ENCODE assay signal across 8 cellular contexts in the genomic region with DNA sequence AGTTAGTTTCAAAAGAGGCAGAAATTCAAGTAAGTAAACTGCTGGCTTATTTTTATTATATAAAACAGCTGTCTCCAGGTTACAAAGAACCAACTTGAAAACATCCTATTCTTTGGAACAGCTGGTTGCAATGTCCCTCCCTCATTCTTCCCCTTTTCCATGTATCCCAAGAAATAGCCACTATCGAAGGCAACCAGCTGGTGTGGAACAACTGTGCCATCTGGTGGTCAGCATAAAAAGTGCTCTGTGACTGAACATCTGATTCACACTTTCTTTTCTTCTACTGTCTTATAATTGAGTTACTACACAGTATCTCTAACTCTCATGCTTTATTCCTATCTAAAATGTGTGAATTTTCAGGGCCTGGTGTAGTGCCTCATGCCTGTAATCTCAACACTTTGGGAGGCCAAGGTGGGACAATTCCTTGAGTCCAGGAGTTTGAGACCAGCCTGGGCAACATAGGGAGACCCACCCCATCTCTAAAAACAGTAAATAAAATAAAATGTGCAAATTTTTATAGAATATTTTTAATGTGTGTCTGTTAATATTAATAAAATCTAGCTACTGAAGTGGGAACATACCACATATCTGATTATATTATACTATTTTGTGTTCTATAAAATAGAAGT. TPM values are rescaled to one million over a fixed set of nuclear protein-coding genes. Genes with fewer than 3 reads are reported as not detected.
A peak's percentile ranks its signal among the peaks of the same experiment; 100 is the strongest.
DNase-seq lines count a peak whose midpoint lies in the region; ATAC-seq and TF ChIP-seq lines count a peak whose summit lies in the region.

No MANE protein-coding gene starts in this region.

- ATAC-seq in lung (ENCODE audit: insufficient read depth, low FRiP score) (peak; percentile 88), GM18502 (IDR thresholded peaks at IDR 0.05; ENCODE audit: poor library complexity, unreplicated experiment) (no peak)

- POLR2A ChIA-PET in AG04449 (lab: Yijun Ruan, JAX) = no interaction called here

- H3K36me3 ChIP-seq in lung (ENCODE audit: control insufficient read depth in 2 of 2, insufficient read depth in 2 of 2, low read length in 2 of 2) (peaks cover 3 to 6% of the 10 kb centered on the region in 2 donors), suprapubic skin (peaks cover 9% of the 10 kb centered on the region)

- TF ChIP-seq CTCF in AG04449 (IDR thresholded peaks at IDR 0.05; ENCODE audit: insufficient read depth, low read length, missing control alignments) (peak; percentile 81), GM12872 (IDR thresholded peaks at IDR 0.05; ENCODE audit: insufficient read depth, low read depth, low read length) (peak; percentile 91), lung (IDR thresholded peaks at IDR 0.05; ENCODE audit: control extremely low read depth, extremely low read depth) (peak; percentile 81), suprapubic skin (IDR thresholded peaks at IDR 0.05) (peak; percentile 76 to 78)

- TF ChIP-seq EP300 in suprapubic skin (IDR thresholded peaks at IDR 0.05) = no peak

- H3K27me3 ChIP-seq in lung (ENCODE audit: control insufficient read depth, insufficient read depth) (no peaks in the 10 kb centered on the region), suprapubic skin (no peaks in the 10 kb centered on the region)

- no peak for DNase-seq in AG04449 (ENCODE audit: low read depth, low spot score)
- DNase-seq in NCI-H1694 treated with DMSO at 0.1 percent for 48 hours (lab: John Stamatoyannopoulos, UW) = peak; percentile 70
- peak; percentile 16 for DNase-seq in UCSD-AML1 (lab: John Stamatoyannopoulos, UW; ENCODE audit: unreplicated experiment)
- peak; percentile 10 for DNase-seq in effector CD8-positive, alpha-beta T cell (lab: John Stamatoyannopoulos, UW)
- DNase-seq in lung (ENCODE audit: low spot score) = peak; percentile 45
- no peak for DNase-seq in suprapubic skin (ENCODE audit: low spot score in 2 of 2)

- no peak for TF ChIP-seq POLR2A in suprapubic skin (IDR thresholded peaks at IDR 0.05)

- H3K4me3 ChIP-seq in AG04449 (ENCODE audit: low read depth, low read length) (no peak overlapping the region), lung (no peak overlapping the region), suprapubic skin (no peak overlapping the region)

- H3K27ac ChIP-seq in lung (ENCODE audit: low read depth in 1 of 2, low read length in 1 of 2) (no peak overlapping the region), suprapubic skin (no peak overlapping the region)

- H3K9me3 ChIP-seq in lung (ENCODE audit: control insufficient read depth in 2 of 2, insufficient read depth in 1 of 2, low read length in 1 of 2) (no peaks in the 10 kb centered on the region), suprapubic skin (no peaks in the 10 kb centered on the region)

- H3K4me1 ChIP-seq in lung (ENCODE audit: control insufficient read depth in 2 of 2, insufficient read depth in 2 of 2, low read length in 2 of 2) (peaks cover 0 to 1% of the 10 kb centered on the region in 2 donors), suprapubic skin (peaks cover 16% of the 10 kb centered on the region)

- CTCF ChIA-PET in AG04449 (lab: Yijun Ruan, JAX) = interaction anchor here (0.6 to 5.8 kb wide), 71 partner anchors 8 to 1026 kb away, joined by 3 to 70 read pairs (median 4); a partner anchor contains a TSS

- 0 to 7% methylated on average over 1 of the region's 1 CpG for WGBS in lung, 2 donors
- 0% methylated on average over 1 of the region's 1 CpG for WGBS in suprapubic skin

RNA-seq across cellular contexts. Expression of a gene that starts 9.6 kb away (rescaled TPM):
- total RNA-seq in lung (10 to 100 TPM; 18.1 to 18.9 TPM), suprapubic skin (10 to 100 TPM in 2 of 4 donors, 1 to 10 TPM in 2; 9.0 to 14.7 (median 10.2) TPM)
- 10 to 100 TPM in 1 of 2 donors, 1 to 10 TPM in 1; 9.5 to 14.4 TPM for polyA plus RNA-seq in lung

Comparison
In these comparisons a context has a peak if more than half of its experiments do, and no peak if none do; other contexts are left out.
1. DNase-seq: peak in NCI-H1694 treated with DMSO at 0.1 percent for 48 hours (single experiment), UCSD-AML1 (single experiment), effector CD8-positive, alpha-beta T cell (single experiment) and lung (single experiment); none in AG04449 (single experiment) and suprapubic skin (0 of 2).
2. Peak in every context shown above with its lines, with median percentiles within 50 percentile points of each other: CTCF ChIP-seq.